In genomic region chr9:124306098-124306735, GRCh38 we compare ENCODE assay signal across 12 cellular contexts. TPM values are rescaled to one million over a fixed set of nuclear protein-coding genes. Genes with fewer than 3 reads are reported as not detected.
A peak's percentile ranks its signal among the peaks of the same experiment; 100 is the strongest.
DNase-seq lines count a peak whose midpoint lies in the region; ATAC-seq, FAIRE-seq and TF ChIP-seq lines count a peak whose summit lies in the region.
"Had no signal": no experiment of that assay in that cellular context is flagged by ENCODE, and none has a peak within 500 bp of the region (broad histone marks: within the 10 kb centered on the region; RNA-seq: fewer than 3 reads in every experiment).

No MANE protein-coding gene starts in this region.

- H3K4me1 Mint-ChIP-seq in memory B cell = peaks cover 6% of the 10 kb centered on the region
- H3K4me1 Mint-ChIP-seq: activated naive CD4-positive, alpha-beta T cell treated with anti-CD3 and anti-CD28 coated beads, Interleukin-2, amount 50 U/mL, for 24 hours had no signal

- peak overlapping the region; percentile 10 for H3K27ac Mint-ChIP-seq in memory B cell
- H3K27ac Mint-ChIP-seq: activated naive CD4-positive, alpha-beta T cell treated with anti-CD3 and anti-CD28 coated beads, Interleukin-2, amount 50 U/mL, for 24 hours had no signal

- DNase-seq in AG08395 (ENCODE audit: low spot score) (peak; percentile 86), HTR-8/SVneo (ENCODE audit: insufficient read length, low spot score) (peak; percentile 51), astrocyte of the hippocampus (ENCODE audit: low read depth, low spot score) (peak; percentile 84), memory B cell (ENCODE audit: low spot score in 2 of 2) (no peak), lower lobe of right lung (no peak), DMS153 (lab: John Stamatoyannopoulos, UW) (no peak)
- no peak for DNase-seq in activated effector memory CD4-positive, alpha-beta T cell treated with anti-CD3 and anti-CD28 coated beads, Interleukin-2, amount 50 U/mL, for 16 hours
- DNase-seq in activated CD4-positive, CD25-positive, alpha-beta regulatory T cell (lab: John Stamatoyannopoulos, UW) = no peak

- H3K27ac ChIP-seq in lower lobe of right lung = no peak overlapping the region

- H3K9me3 Mint-ChIP-seq in memory B cell = no peaks in the 10 kb centered on the region
- H3K9me3 Mint-ChIP-seq: activated naive CD4-positive, alpha-beta T cell treated with anti-CD3 and anti-CD28 coated beads, Interleukin-2, amount 50 U/mL, for 24 hours had no signal

- H3K27me3 Mint-ChIP-seq in memory B cell = no peaks in the 10 kb centered on the region
- H3K27me3 Mint-ChIP-seq: activated naive CD4-positive, alpha-beta T cell treated with anti-CD3 and anti-CD28 coated beads, Interleukin-2, amount 50 U/mL, for 24 hours had no signal

- H3K27me3 ChIP-seq in lower lobe of right lung (ENCODE audit: low read depth) = no peaks in the 10 kb centered on the region
- H3K27me3 ChIP-seq: upper lobe of left lung had no signal

- no peak for ATAC-seq in memory B cell (ENCODE audit: low read depth)
- no peak for ATAC-seq in lower lobe of right lung
- ATAC-seq: HepG2 had no signal

- H3K4me3 ChIP-seq in lower lobe of right lung = no peak overlapping the region
- H3K4me3 ChIP-seq: upper lobe of left lung had no signal

- no peak overlapping the region for H3K4me3 Mint-ChIP-seq in memory B cell
- H3K4me3 Mint-ChIP-seq: activated naive CD4-positive, alpha-beta T cell treated with anti-CD3 and anti-CD28 coated beads, Interleukin-2, amount 50 U/mL, for 24 hours had no signal

- H3K36me3 Mint-ChIP-seq in memory B cell = peaks cover 18% of the 10 kb centered on the region
- H3K36me3 Mint-ChIP-seq: activated naive CD4-positive, alpha-beta T cell treated with anti-CD3 and anti-CD28 coated beads, Interleukin-2, amount 50 U/mL, for 24 hours had no signal

- H3K36me3 ChIP-seq in lower lobe of right lung = peaks cover 67% of the 10 kb centered on the region

- H3K9me3 ChIP-seq in lower lobe of right lung = no peaks in the 10 kb centered on the region
- H3K9me3 ChIP-seq: upper lobe of left lung had no signal

- H3K4me1 ChIP-seq in lower lobe of right lung = peaks cover 5% of the 10 kb centered on the region

- no peak for FAIRE-seq in HTR-8/SVneo (lab: Jason Lieb, UNC)
- FAIRE-seq: G401.6, HepG2 had no signal

- intact Hi-C loops in lower lobe of right lung (cut with DNase I) = no loop called here

- no peak for TF ChIP-seq CTCF in lower lobe of right lung (IDR thresholded peaks at IDR 0.05)

RNA-seq across cellular contexts. Expression of gene NEK6, which starts 48.5 kb away (rescaled TPM):
- total RNA-seq in lower lobe of right lung = 125 TPM

Comparison
In these comparisons a context has a peak if more than half of its experiments do, and no peak if none do; other contexts are left out.
1. DNase-seq: peak in AG08395 (single experiment), HTR-8/SVneo (single experiment) and astrocyte of the hippocampus (single experiment); none in memory B cell (0 of 2), activated effector memory CD4-positive, alpha-beta T cell treated with anti-CD3 and anti-CD28 coated beads, Interleukin-2, amount 50 U/mL, for 16 hours (single experiment), lower lobe of right lung (single experiment), activated CD4-positive, CD25-positive, alpha-beta regulatory T cell (0 of 4) and DMS153 (single experiment).